In the genomic region with DNA sequence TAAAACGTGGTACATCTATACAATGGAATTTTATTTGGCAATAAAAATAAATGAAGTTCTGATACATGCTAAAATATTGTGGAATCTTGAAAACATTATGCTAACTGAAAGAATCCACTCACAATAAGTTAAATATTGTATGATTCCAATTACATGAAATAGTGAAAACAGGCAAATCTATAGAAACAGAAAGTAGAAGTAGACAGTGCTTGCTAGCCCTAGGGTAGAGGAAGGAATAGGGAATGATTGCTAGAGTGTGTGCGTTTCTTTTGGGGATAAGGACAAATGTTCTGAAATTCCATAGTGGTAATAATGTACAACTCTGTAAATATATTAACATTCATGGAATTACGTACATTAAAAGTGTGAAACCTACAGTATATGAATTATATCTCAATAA, we compare ENCODE assay signal across 16 cellular contexts.
"Had no signal": no experiment of that assay in that cellular context is flagged by ENCODE, and none has a peak within 500 bp of the region (broad histone marks: within the 10 kb centered on the region; RNA-seq: fewer than 3 reads in every experiment).

No MANE protein-coding gene starts in this region.

- ATAC-seq: activated CD4-positive, CD25-positive, alpha-beta regulatory T cell treated with anti-CD3 and anti-CD28 coated beads, Interleukin-2, amount 50 U/mL, for 24 hours; activated CD8-positive, alpha-beta memory T cell treated with anti-CD3 and anti-CD28 coated beads, Interleukin-2, amount 10 ng/mL, durations not matched to agents 7 days and 5 days; activated CD8-positive, alpha-beta T cell treated with anti-CD3 and anti-CD28 coated beads for 36 hours; heart left ventricle; left colon; right cardiac atrium had no signal

- DNase-seq: activated CD4-positive, alpha-beta T cell treated with anti-CD3 and anti-CD28 coated beads, Interleukin-2, amount 10 ng/mL, durations not matched to agents 7 days and 5 days; activated CD8-positive, alpha-beta memory T cell treated with anti-CD3 and anti-CD28 coated beads, Interleukin-2, amount 10 ng/mL, durations not matched to agents 7 days and 5 days; activated CD8-positive, alpha-beta T cell treated with anti-CD3 and anti-CD28 coated beads for 36 hours; activated effector memory CD4-positive, alpha-beta T cell treated with anti-CD3 and anti-CD28 coated beads, Interleukin-2, amount 50 U/mL, for 16 hours; activated naive CD4-positive, alpha-beta T cell treated with anti-CD3 and anti-CD28 coated beads, Interleukin-2, amount 10 ng/mL, durations not matched to agents 7 days and 5 days; activated T-cell treated with anti-CD3 and anti-CD28 coated beads for 4 hours; amygdala; cerebellar nuclear complex; heart left ventricle; left colon; mesenchymal stem cell; ovary; right cardiac atrium; stimulated activated CD4-positive, alpha-beta T cell treated with anti-CD3 and anti-CD28 coated beads, Interleukin-4, amount 100 ng/mL, for 24 hours; stimulated activated naive CD4-positive, alpha-beta T cell treated with Interleukin-2 at 50 U/mL for 16 hours had no signal
